In genomic region chr21:33924079-33924765, GRCh38 we compare ENCODE assay signal across 1 cellular context.
TF ChIP-seq lines count a peak whose summit lies in the region.

No MANE protein-coding gene starts in this region.

TF ChIP-seq in GM23338, 12 proteins besides CTCF, POLR2A, EP300 and RAD21 (continued from another document):
- TF ChIP-seq ZNF462 (CRISPR knock-in tag; IDR thresholded peaks at IDR 0.05) (no peak), ETS1 (IDR thresholded peaks at IDR 0.05) (no peak), ZNF114 (CRISPR knock-in tag; IDR thresholded peaks at IDR 0.05) (no peak), NANOG (IDR thresholded peaks at IDR 0.05; ENCODE audit: borderline replicate concordance) (no peak), STAT1 (IDR thresholded peaks at IDR 0.05; ENCODE audit: unreplicated experiment) (no peak), EZH2phosphoT487 (IDR thresholded peaks at IDR 0.05; ENCODE audit: unreplicated experiment) (no peak), EZH2 (IDR thresholded peaks at IDR 0.05; ENCODE audit: low read depth, unreplicated experiment) (no peak), CREB1 (CRISPR knock-in tag; IDR thresholded peaks at IDR 0.05; ENCODE audit: low read depth) (no peak), JUNB (IDR thresholded peaks at IDR 0.05; ENCODE audit: unreplicated experiment) (no peak), POLR2AphosphoS5 (IDR thresholded peaks at IDR 0.05; ENCODE audit: low read depth) (no peak)
TF ChIP-seq in GM23338: peak in this region for 0.
